In the genomic region with DNA sequence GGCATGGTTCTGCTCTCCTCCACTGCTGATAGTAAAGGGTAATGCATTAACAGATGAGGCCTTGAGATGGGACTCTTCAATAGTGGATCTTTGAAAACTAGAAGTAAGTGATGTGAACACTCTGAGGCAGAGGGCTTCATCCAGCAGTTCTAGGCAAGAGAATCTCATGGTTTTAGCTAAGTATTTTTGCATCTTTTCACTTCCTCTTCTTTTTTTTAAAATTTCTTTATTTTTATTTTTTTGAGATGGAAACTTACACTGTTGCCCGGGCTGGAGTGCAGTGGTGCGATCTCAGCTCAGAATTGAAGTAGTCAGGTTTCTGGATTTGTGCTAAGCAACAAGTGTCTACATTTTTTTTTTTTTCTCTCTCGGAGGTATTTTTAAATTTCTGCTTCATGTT, we compare ENCODE assay signal across 15 cellular contexts.
DNase-seq lines count a peak whose midpoint lies in the region; ATAC-seq, FAIRE-seq and TF ChIP-seq lines count a peak whose summit lies in the region.
"Had no signal": no experiment of that assay in that cellular context is flagged by ENCODE, and none has a peak within 500 bp of the region (broad histone marks: within the 10 kb centered on the region; RNA-seq: fewer than 3 reads in every experiment).

No MANE protein-coding gene starts in this region.

- TF ChIP-seq EP300 in tibial nerve (IDR thresholded peaks at IDR 0.05): no peak

- TF ChIP-seq POLR2A in tibial nerve (IDR thresholded peaks at IDR 0.05): no peak

- H3K36me3 ChIP-seq in WERI-Rb-1 (no peaks in the 10 kb centered on the region), tibial nerve (no peaks in the 10 kb centered on the region)
- H3K36me3 ChIP-seq: ovary, thyroid gland had no signal

- DNase-seq in D721Med (ENCODE audit: insufficient read length, low spot score) (no peak), WERI-Rb-1 (no peak), tibial nerve (ENCODE audit: low spot score in 2 of 2) (no peak), ACHN (no peak)
- DNase-seq: activated CD4-positive, alpha-beta T cell treated with anti-CD3 and anti-CD28 coated beads for 48 hours; effector CD4-positive, alpha-beta T cell; foreskin fibroblast; NCI-H2227 treated with DMSO at 0.1 percent for 48 hours; ovary; T-cell; thyroid gland had no signal

- H3K4me1 ChIP-seq in tibial nerve: no peaks in the 10 kb centered on the region

- no peaks in the 10 kb centered on the region for H3K9me3 ChIP-seq in WERI-Rb-1 (ENCODE audit: severe bottlenecking)
- no peaks in the 10 kb centered on the region for H3K9me3 ChIP-seq in tibial nerve
- H3K9me3 ChIP-seq: ovary, thyroid gland had no signal

- ATAC-seq in GM19328 (IDR thresholded peaks at IDR 0.05; ENCODE audit: unreplicated experiment): peak; percentile 92
- peak; percentile 74 for ATAC-seq in HG02678 (IDR thresholded peaks at IDR 0.05; ENCODE audit: unreplicated experiment)
- ATAC-seq in HG03378 (IDR thresholded peaks at IDR 0.05; ENCODE audit: unreplicated experiment): peak; percentile 88
- ATAC-seq: activated T-helper 17 cell treated with anti-CD3 and anti-CD28 coated beads, Interleukin-2, amount 50 U/mL, for 72 hours; T-cell had no signal

- no peak overlapping the region for H3K27ac ChIP-seq in WERI-Rb-1
- H3K27ac ChIP-seq in tibial nerve: no peak overlapping the region
- H3K27ac ChIP-seq: ovary, thyroid gland had no signal

- peaks cover 28% of the 10 kb centered on the region for H3K27me3 ChIP-seq in WERI-Rb-1 (ENCODE audit: insufficient read depth, low read depth, severe bottlenecking)
- H3K27me3 ChIP-seq in tibial nerve: no peaks in the 10 kb centered on the region
- H3K27me3 ChIP-seq: ovary, thyroid gland had no signal

- no peak for TF ChIP-seq CTCF in D721Med (IDR thresholded peaks at IDR 0.05; ENCODE audit: insufficient read depth, missing control alignments)
- TF ChIP-seq CTCF in WERI-Rb-1 (IDR thresholded peaks at IDR 0.05; ENCODE audit: low read depth, low read length): no peak
- TF ChIP-seq CTCF in tibial nerve (IDR thresholded peaks at IDR 0.05): no peak

- H3K4me3 ChIP-seq in WERI-Rb-1 (ENCODE audit: low read depth, low read length): no peak overlapping the region
- no peak overlapping the region for H3K4me3 ChIP-seq in tibial nerve
- H3K4me3 ChIP-seq: ovary, thyroid gland had no signal

- WGBS in tibial nerve, 2 donors: 94 to 97% methylated on average over 3 of the region's 3 CpGs

- in situ Hi-C loops in ACHN (cut with HindIII; ENCODE audit: low pct_ligation_motif_present, low pct_unique_long_range_greater_than_20kb, low sequenced_read_pairs): no loop called here

- no peak for FAIRE-seq in D721Med (lab: Jason Lieb, UNC)
